19 cellular contexts compared by ENCODE assay signal in the genomic region with DNA sequence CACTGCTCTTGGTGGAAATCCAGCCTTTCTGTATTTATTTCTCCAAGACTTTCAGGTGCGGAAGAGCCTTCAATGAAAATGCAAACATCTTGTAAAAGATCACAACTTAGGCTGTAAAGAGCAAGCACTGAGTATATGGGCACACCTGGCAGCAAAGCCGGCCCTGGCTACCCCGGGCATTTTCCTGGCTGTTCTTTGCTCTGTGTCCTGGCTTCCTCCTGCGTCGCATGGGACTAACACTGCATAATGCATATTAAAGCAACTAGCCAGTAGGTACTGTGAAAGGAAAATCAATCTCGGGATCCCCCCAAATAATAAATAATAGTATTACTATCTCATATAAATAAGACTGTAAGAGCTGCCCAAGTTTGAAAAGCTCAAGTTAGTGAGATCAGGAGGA.
"Had no signal": no experiment of that assay in that cellular context is flagged by ENCODE, and none has a peak within 500 bp of the region (broad histone marks: within the 10 kb centered on the region; RNA-seq: fewer than 3 reads in every experiment).

No MANE protein-coding gene starts in this region.

- H3K4me3 Mint-ChIP-seq: central memory CD8-positive, alpha-beta T cell; mesothelial cell of epicardium; nephron progenitor cell had no signal

- H3K27ac Mint-ChIP-seq: mesothelial cell of epicardium, nephron progenitor cell had no signal

- H3K9me3 Mint-ChIP-seq: central memory CD8-positive, alpha-beta T cell; mesothelial cell of epicardium; nephron progenitor cell had no signal

- H3K4me3 ChIP-seq: dorsolateral prefrontal cortex, prostate gland, sigmoid colon, skin epidermis, suprapubic skin, thyroid gland, upper lobe of left lung, uterus had no signal

- DNase-seq: cortex of kidney; dorsolateral prefrontal cortex; effector CD8-positive, alpha-beta T cell; foreskin keratinocyte; kidney; left colon; mammary epithelial cell; nephron progenitor cell; sigmoid colon; stimulated activated naive CD8-positive, alpha-beta T cell treated with anti-CD3 and anti-CD28 coated beads, Interleukin-15, Interleukin-2, amounts not matched to agents 100 U/mL and 50 U/mL, for 24 hours; thyroid gland; upper lobe of left lung; uterus had no signal

- FAIRE-seq: kidney had no signal

- H3K27me3 Mint-ChIP-seq: central memory CD8-positive, alpha-beta T cell had no signal

- H3K36me3 Mint-ChIP-seq: mesothelial cell of epicardium had no signal

- H3K27me3 ChIP-seq: dorsolateral prefrontal cortex, foreskin keratinocyte, sigmoid colon, suprapubic skin, thyroid gland, upper lobe of left lung, uterus had no signal

- H3K36me3 ChIP-seq: prostate gland, sigmoid colon, suprapubic skin, thyroid gland, upper lobe of left lung, uterus had no signal

- H3K9me3 ChIP-seq: prostate gland, sigmoid colon, suprapubic skin, thyroid gland, upper lobe of left lung, uterus had no signal

- ATAC-seq: foreskin keratinocyte; left colon; stimulated activated naive CD8-positive, alpha-beta T cell treated with anti-CD3 and anti-CD28 coated beads, Interleukin-15, Interleukin-2, amounts not matched to agents 100 U/mL and 50 U/mL, for 24 hours had no signal

- H3K27ac ChIP-seq: dorsolateral prefrontal cortex, foreskin keratinocyte, parathyroid adenoma, prostate gland, skin epidermis, suprapubic skin, thyroid gland, upper lobe of left lung, uterus had no signal

- H3K4me1 ChIP-seq: parathyroid adenoma, prostate gland, uterus had no signal
